ENCODE assay signal across 8 cellular contexts in genomic region chr20:33673411-33674293, GRCh38. TPM values are rescaled to one million over a fixed set of nuclear protein-coding genes. Genes with fewer than 3 reads are reported as not detected.
DNase-seq lines count a peak whose midpoint lies in the region; ATAC-seq and TF ChIP-seq lines count a peak whose summit lies in the region.

No MANE protein-coding gene starts in this region.

- TF ChIP-seq CTCF in MCF 10A (IDR thresholded peaks at IDR 0.05; ENCODE audit: unreplicated experiment) (no peak), type B pancreatic cell (conservative IDR thresholded peaks at IDR 0.05) (no peak)

- H3K9ac ChIP-seq in Karpas-422 (ENCODE audit: low read length) (peak overlapping the region; percentile 89), mesenchymal stem cell (ENCODE audit: low read length) (peak overlapping the region; percentile 89)

- H4K91ac ChIP-seq in mesenchymal stem cell (ENCODE audit: low read length), result peak overlapping the region; percentile 43

- H2AFZ ChIP-seq in Karpas-422 (ENCODE audit: low read length) (no peak overlapping the region), mesenchymal stem cell (ENCODE audit: low read depth, low read length) (no peak overlapping the region)

- H3K27me3 Mint-ChIP-seq in MCF 10A (ENCODE audit: insufficient read depth, unreplicated experiment), result no peaks in the 10 kb centered on the region
- H3K27me3 Mint-ChIP-seq in type B pancreatic cell, result no peaks in the 10 kb centered on the region

- H3K36me3 ChIP-seq in Karpas-422 (ENCODE audit: insufficient read depth, low read length), result peaks cover 16% of the 10 kb centered on the region; the same call in 1 of the 2 replicates
- peaks cover 33 to 37% of the 10 kb centered on the region in 2 experiments for H3K36me3 ChIP-seq in mesenchymal stem cell (ENCODE audit: control insufficient read depth in 1 of 2, insufficient read depth in 2 of 2, low read depth in 1 of 2, low read length in 2 of 2)

- no peaks in the 10 kb centered on the region for H3K9me3 Mint-ChIP-seq in MCF 10A (ENCODE audit: unreplicated experiment)
- no peaks in the 10 kb centered on the region for H3K9me3 Mint-ChIP-seq in type B pancreatic cell

- peaks cover 14% of the 10 kb centered on the region for H3K79me1 ChIP-seq in mesenchymal stem cell (replicated peaks; ENCODE audit: low read length, poor library complexity, severe bottlenecking)

- H3K27ac Mint-ChIP-seq in MCF 10A (ENCODE audit: low read depth, unreplicated experiment) (peak overlapping the region; percentile 94), type B pancreatic cell (peak overlapping the region; percentile 43)

- H3K79me2 ChIP-seq in Karpas-422 (ENCODE audit: low read length), result peaks cover 30% of the 10 kb centered on the region

- H3K4me1 ChIP-seq in Karpas-422 (ENCODE audit: low read length), result peaks cover 65% of the 10 kb centered on the region
- H3K4me1 ChIP-seq in mesenchymal stem cell (ENCODE audit: control insufficient read depth, insufficient read depth, low read depth, low read length), result peaks cover 50% of the 10 kb centered on the region

- BruUV-seq in MCF 10A (replicated peaks; lab: Mats Ljungman, UMichigan), result no TSS peak

- peak overlapping the region; percentile 43 for H2AK5ac ChIP-seq in mesenchymal stem cell (ENCODE audit: low read length, severe bottlenecking)

- POLR2A ChIA-PET in MCF 10A (lab: Yijun Ruan, JAX), result interaction anchor here (0.6 to 0.9 kb wide), 2 partner anchors 10 to 11 kb away, joined by 3 read pairs; partner anchors contain the start of gene C20orf144

- WGBS in mesenchymal stem cell, result 5% methylated on average over 26 of the region's 29 CpGs

- H3K9me3 ChIP-seq in Karpas-422 (ENCODE audit: low read length), result no peaks in the 10 kb centered on the region
- H3K9me3 ChIP-seq in mesenchymal stem cell (ENCODE audit: control insufficient read depth, low read length), result no peaks in the 10 kb centered on the region

- ATAC-seq in HG02588 (IDR thresholded peaks at IDR 0.05; ENCODE audit: unreplicated experiment), result no peak

- H3K4me3 Mint-ChIP-seq in MCF 10A (ENCODE audit: unreplicated experiment) (peak overlapping the region; percentile 97), type B pancreatic cell (peak overlapping the region; percentile 86)

- no peaks in the 10 kb centered on the region for H3K9me2 ChIP-seq in Karpas-422 (replicated peaks; ENCODE audit: insufficient read depth, low read length)

- no peaks in the 10 kb centered on the region for H4K20me1 ChIP-seq in Karpas-422 (ENCODE audit: insufficient read depth, low read depth, low read length)

- peak overlapping the region; percentile 88 for H3K4me2 ChIP-seq in Karpas-422 (ENCODE audit: low read depth, low read length, poor library complexity, severe bottlenecking)
- H3K4me2 ChIP-seq in mesenchymal stem cell (ENCODE audit: low read length, poor library complexity, severe bottlenecking), result peak overlapping the region; percentile 86

- CTCF ChIA-PET in MCF 10A (lab: Yijun Ruan, JAX), result interaction anchor here (0.7 kb wide), 1 partner anchor 12 kb away, joined by 3 read pairs; no protein-coding TSS in a partner anchor

- H3K23ac ChIP-seq in mesenchymal stem cell (ENCODE audit: low read length in 2 of 2), result peak overlapping the region in 1 of 2 experiments; percentile 51

- H3K4me1 Mint-ChIP-seq in MCF 10A (ENCODE audit: insufficient read depth, unreplicated experiment) (peaks cover 19% of the 10 kb centered on the region), type B pancreatic cell (ENCODE audit: unreplicated experiment) (peaks cover 39% of the 10 kb centered on the region)

- H2BK12ac ChIP-seq in mesenchymal stem cell (ENCODE audit: low read length in 2 of 2), result peak overlapping the region; percentile 45 to 49

- H3K4me3 ChIP-seq in Karpas-422 (ENCODE audit: low read length), result peak overlapping the region; percentile 80
- H3K4me3 ChIP-seq in mesenchymal stem cell (ENCODE audit: insufficient read depth in 1 of 2, low read depth in 1 of 2, low read length in 2 of 2), result peak overlapping the region; percentile 76 to 84

- peak overlapping the region; percentile 37 for H2BK5ac ChIP-seq in mesenchymal stem cell (ENCODE audit: low read depth, low read length, poor library complexity, severe bottlenecking)

- H3K4ac ChIP-seq in mesenchymal stem cell (ENCODE audit: low read depth in 1 of 2, low read length in 2 of 2), result peak overlapping the region; percentile 15 to 83

- H3K27ac ChIP-seq in Karpas-422 (ENCODE audit: low read length) (peak overlapping the region; percentile 89), mesenchymal stem cell (ENCODE audit: low read length, poor library complexity, severe bottlenecking) (peak overlapping the region; percentile 58)

- H2BK15ac ChIP-seq in mesenchymal stem cell (ENCODE audit: low read depth, poor library complexity, severe bottlenecking), result peak overlapping the region; percentile 95

- H4K8ac ChIP-seq in mesenchymal stem cell (ENCODE audit: low read length), result peak overlapping the region; percentile 21

- peak overlapping the region in 1 of 2 experiments; percentile 86 for H3K14ac ChIP-seq in mesenchymal stem cell (ENCODE audit: low read length in 2 of 2)

- peak overlapping the region; percentile 64 for H2BK120ac ChIP-seq in mesenchymal stem cell (ENCODE audit: low read depth, low read length)

- peak; percentile 44 for DNase-seq in activated CD4-positive, alpha-beta T cell treated with anti-CD3 and anti-CD28 coated beads for 48 hours
- no peak for DNase-seq in activated CD4-positive, alpha-beta T cell treated with anti-CD3 and anti-CD28 coated beads for 4 hours
- DNase-seq in Karpas-422 (no peak), MCF 10A (ENCODE audit: unreplicated experiment) (no peak), mesenchymal stem cell (peak; percentile 51), type B pancreatic cell (ENCODE audit: extremely low spot score, unreplicated experiment) (no peak), NCI-H1436 treated with DMSO at 0.1 percent for 48 hours (lab: John Stamatoyannopoulos, UW) (no peak)

- peaks cover 7% of the 10 kb centered on the region for H3K36me3 Mint-ChIP-seq in MCF 10A (ENCODE audit: insufficient read depth, unreplicated experiment)
- peaks cover 12% of the 10 kb centered on the region for H3K36me3 Mint-ChIP-seq in type B pancreatic cell

- H3K18ac ChIP-seq in mesenchymal stem cell (ENCODE audit: low read depth in 1 of 2, low read length in 2 of 2), result peak overlapping the region; percentile 34 to 73

- intact Hi-C loops in MCF 10A (cut with micrococcal nuclease), result no loop called here

- H3K27me3 ChIP-seq in Karpas-422 (ENCODE audit: low read length), result no peaks in the 10 kb centered on the region
- H3K27me3 ChIP-seq in mesenchymal stem cell (ENCODE audit: control insufficient read depth in 1 of 2, insufficient read depth in 1 of 2, low read length in 2 of 2), result no peaks in the 10 kb centered on the region

RNA-seq across cellular contexts. Expression of gene NECAB3, which starts 0.6 kb away (rescaled TPM):
- total RNA-seq in Karpas-422 (2014; rRNA removed; shearing (Covaris generic); ENCODE audit: low replicate concordance), result 38.2 and 89.2 TPM in 2 replicates
- total RNA-seq in MCF 10A (2022), result 13.0 and 15.1 TPM in 2 replicates
- 13.7 TPM for polyA plus RNA-seq in mesenchymal stem cell (2013, experiment 1 of 2)
- polyA plus RNA-seq in mesenchymal stem cell (2013, experiment 2 of 2), result 12.4 TPM
- total RNA-seq in type B pancreatic cell (ENCODE audit: low replicate concordance), result 67.4 and 68.2 TPM in 2 replicates

RNA-seq across cellular contexts. Expression of gene ACTL10, which starts 6.9 kb away (rescaled TPM):
- 2.5 and 9.2 TPM in 2 replicates for total RNA-seq in Karpas-422 (2014; rRNA removed; shearing (Covaris generic); ENCODE audit: low replicate concordance)
- total RNA-seq in MCF 10A (2022), result 1.7 and 3.2 TPM in 2 replicates
- not detected for polyA plus RNA-seq in mesenchymal stem cell (2013, experiment 1 of 2)
- polyA plus RNA-seq in mesenchymal stem cell (2013, experiment 2 of 2), result not detected
- total RNA-seq in type B pancreatic cell (ENCODE audit: low replicate concordance), result 1.7 and 2.6 TPM in 2 replicates

RNA-seq across cellular contexts. Expression of gene C20orf144, which starts 11.5 kb away (rescaled TPM):
- total RNA-seq in Karpas-422 (2014; rRNA removed; shearing (Covaris generic); ENCODE audit: low replicate concordance), result 0.45 and 0.69 TPM in 2 replicates
- 0.12 and 0.21 TPM in 2 replicates for total RNA-seq in MCF 10A (2022)
- polyA plus RNA-seq in mesenchymal stem cell (2013, experiment 1 of 2), result 0.11 TPM
- polyA plus RNA-seq in mesenchymal stem cell (2013, experiment 2 of 2), result 0.04 TPM
- 0.29 and 0.82 TPM in 2 replicates for total RNA-seq in type B pancreatic cell (ENCODE audit: low replicate concordance)

RNA-seq across cellular contexts. Expression of gene E2F1, which starts 12.5 kb away (rescaled TPM):
- total RNA-seq in Karpas-422 (2014; rRNA removed; shearing (Covaris generic); ENCODE audit: low replicate concordance), result 19.2 and 37.2 TPM in 2 replicates
- 1.4 and 3.7 TPM in 2 replicates for total RNA-seq in MCF 10A (2022)
- 2.2 TPM for polyA plus RNA-seq in mesenchymal stem cell (2013, experiment 1 of 2)
- 2.1 TPM for polyA plus RNA-seq in mesenchymal stem cell (2013, experiment 2 of 2)
- total RNA-seq in type B pancreatic cell (ENCODE audit: low replicate concordance), result 20.7 and 32.8 TPM in 2 replicates

RNA-seq across cellular contexts. Expression of gene PXMP4, which starts 46.5 kb away (rescaled TPM):
- 3.8 and 4.7 TPM in 2 replicates for total RNA-seq in Karpas-422 (2014; rRNA removed; shearing (Covaris generic); ENCODE audit: low replicate concordance)
- 3.9 and 5.2 TPM in 2 replicates for total RNA-seq in MCF 10A (2022)
- polyA plus RNA-seq in mesenchymal stem cell (2013, experiment 1 of 2), result 3.2 TPM
- polyA plus RNA-seq in mesenchymal stem cell (2013, experiment 2 of 2), result 2.7 TPM
- total RNA-seq in type B pancreatic cell (ENCODE audit: low replicate concordance), result 10.3 and 12.2 TPM in 2 replicates

Comparison
In these comparisons a context has a peak if more than half of its experiments do, and no peak if none do; other contexts are left out.
1. DNase-seq: peak in activated CD4-positive, alpha-beta T cell treated with anti-CD3 and anti-CD28 coated beads for 48 hours (single experiment) and mesenchymal stem cell (single experiment); none in activated CD4-positive, alpha-beta T cell treated with anti-CD3 and anti-CD28 coated beads for 4 hours (0 of 2), Karpas-422 (single experiment), MCF 10A (single experiment), type B pancreatic cell (single experiment) and NCI-H1436 treated with DMSO at 0.1 percent for 48 hours (single experiment).